In the genomic region with DNA sequence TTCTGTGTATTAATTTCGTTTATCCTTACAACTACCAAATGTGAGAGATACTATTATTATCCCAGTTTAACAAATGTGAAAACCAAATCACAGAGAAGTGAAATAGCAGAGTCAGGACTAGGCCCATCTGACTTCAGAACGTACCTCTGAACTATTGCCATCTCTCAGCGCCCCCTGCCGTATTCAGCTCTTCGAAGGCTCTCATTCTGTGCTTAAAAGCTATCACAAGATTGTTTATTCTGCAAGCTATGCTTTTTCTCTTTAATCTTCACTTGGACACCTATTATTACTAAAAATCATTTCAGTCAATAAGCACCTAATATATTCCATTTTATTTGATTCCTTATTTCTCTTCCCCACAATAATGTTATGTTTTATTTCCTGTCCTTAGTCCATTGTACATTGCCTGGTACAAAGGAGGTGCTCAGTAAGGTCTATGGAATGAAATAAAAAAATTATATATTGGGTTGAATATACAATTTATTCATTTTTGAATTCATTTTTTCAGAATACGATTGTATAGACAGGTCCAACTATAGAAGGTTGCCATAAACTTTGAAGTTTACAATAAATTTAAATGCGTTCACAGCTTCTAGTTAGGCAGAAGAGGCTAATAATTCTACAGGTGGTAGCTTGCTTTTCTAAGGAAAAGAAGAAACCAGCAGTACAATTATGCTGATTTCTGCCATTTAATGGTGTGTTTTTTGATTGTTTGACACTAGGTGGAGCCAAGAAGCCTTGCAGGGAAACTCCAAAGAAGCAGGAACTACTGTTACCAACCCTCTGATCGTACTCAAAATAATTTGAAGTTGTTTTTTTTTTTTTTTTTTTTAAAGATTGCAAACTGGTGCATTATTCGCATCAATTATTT, we compare ENCODE assay signal across 9 cellular contexts.
DNase-seq lines count a peak whose midpoint lies in the region; ATAC-seq, FAIRE-seq and TF ChIP-seq lines count a peak whose summit lies in the region.
"Had no signal": no experiment of that assay in that cellular context is flagged by ENCODE, and none has a peak within 500 bp of the region (broad histone marks: within the 10 kb centered on the region; RNA-seq: fewer than 3 reads in every experiment).

No MANE protein-coding gene starts in this region.

- RAD21 ChIA-PET in GM12878 (lab: Charles Lee; ENCODE audit: unreplicated experiment) = interaction anchor here (0.9 to 2.8 kb wide), 8 partner anchors 11 to 435 kb away, joined by 3 to 21 read pairs (median 5); a partner anchor contains a TSS

- TF ChIP-seq POLR2A in GM12878 (IDR thresholded peaks at IDR 0.05; ENCODE audit: low read depth, low read length) (no peak), upper lobe of left lung (IDR thresholded peaks at IDR 0.05) (no peak)

- no peaks in the 10 kb centered on the region for H3K9me3 ChIP-seq in GM12878 (replicated peaks; ENCODE audit: control insufficient read depth, insufficient read depth, low read length)
- H3K9me3 ChIP-seq in upper lobe of left lung = no peaks in the 10 kb centered on the region
- H3K9me3 ChIP-seq: gastrocnemius medialis had no signal

- CTCF ChIA-PET in GM12878 (lab: Yijun Ruan, JAX) = interaction anchor here (0.5 to 2.8 kb wide), 37 partner anchors 11 to 911 kb away, joined by 3 to 59 read pairs (median 4); a partner anchor contains a TSS

- H3K9ac ChIP-seq in GM12878 (ENCODE audit: control insufficient read depth, insufficient read depth, low read length) = no peak overlapping the region

- WGBS in GM12878 (ENCODE audit: insufficient coverage, insufficient replicate concordance, low lambda C conversion rate, missing lambda C conversion rate) = 10% methylated on average over 9 of the region's 9 CpGs
- 42 to 46% methylated on average over 9 of the region's 9 CpGs for WGBS in upper lobe of left lung, 2 donors

- TF ChIP-seq CTCF in GM12878 (IDR thresholded peaks at IDR 0.05 in 2 of 3, conservative IDR thresholded peaks at IDR 0.05 in 1 of 3; ENCODE audit: control insufficient read depth in 2 of 3, extremely low read depth in 1 of 3, insufficient read depth in 1 of 3, low read depth in 3 of 3, low read length in 3 of 3) (peak; percentile 53 to 59 (median 59)), upper lobe of left lung (IDR thresholded peaks at IDR 0.05) (peak in 4 of 6 experiments; percentile 7 to 29 (median 26))

- H3K79me2 ChIP-seq in ACC112 (ENCODE audit: control insufficient read depth, insufficient read depth, low read length, unreplicated experiment) (no peaks in the 10 kb centered on the region), GM12878 (ENCODE audit: control insufficient read depth, insufficient read depth, low read length) (no peaks in the 10 kb centered on the region)

- POLR2A ChIA-PET in GM12878 (lab: Charles Lee) = no interaction called here

- ATAC-seq in HG02981 (IDR thresholded peaks at IDR 0.05; ENCODE audit: unreplicated experiment) (peak; percentile 42), GM12878 (peak; percentile 72), upper lobe of left lung (ENCODE audit: low FRiP score in 2 of 2) (peak in 1 of 2 donors; percentile 88)

- TF ChIP-seq EP300 in GM12878 (IDR thresholded peaks at IDR 0.05; ENCODE audit: borderline replicate concordance in 1 of 2, control insufficient read depth in 1 of 2, low read depth in 2 of 2, low read length in 2 of 2) (no peak), upper lobe of left lung (IDR thresholded peaks at IDR 0.05) (no peak)

- SMC1A ChIA-PET in GM12878 (lab: Charles Lee; ENCODE audit: uncharacterized antibody, unreplicated experiment) = interaction anchor here (0.6 to 1.9 kb wide), 12 partner anchors 8 to 431 kb away, joined by 3 to 21 read pairs (median 4); no protein-coding TSS in a partner anchor

- H3K4me2 ChIP-seq in GM12878 (ENCODE audit: control insufficient read depth, insufficient read depth) = no peak overlapping the region

- H3K4me3 ChIP-seq in ACC112 (ENCODE audit: low read depth, low read length) (peak overlapping the region; percentile 56), GM12878 (no peak overlapping the region), upper lobe of left lung (peak overlapping the region in 1 of 4 donors; percentile 16)
- H3K4me3 ChIP-seq: gastrocnemius medialis had no signal

- peaks cover 21% of the 10 kb centered on the region for H3K4me1 ChIP-seq in ACC112 (ENCODE audit: control insufficient read depth, insufficient read depth, low read length, unreplicated experiment)
- H3K4me1 ChIP-seq in GM12878 (ENCODE audit: control insufficient read depth, insufficient read depth, low read length) = peaks cover 19% of the 10 kb centered on the region
- H3K4me1 ChIP-seq in upper lobe of left lung = no peaks in the 10 kb centered on the region
- H3K4me1 ChIP-seq: gastrocnemius medialis had no signal

- peak overlapping the region; percentile 63 for H2AFZ ChIP-seq in ACC112 (ENCODE audit: low read length, unreplicated experiment)
- no peak overlapping the region for H2AFZ ChIP-seq in GM12878 (ENCODE audit: control insufficient read depth, low read depth, low read length)

- TF ChIP-seq RAD21 in GM12878 (IDR thresholded peaks at IDR 0.05; ENCODE audit: insufficient read depth, low read depth, low read length) = peak; percentile 76

- intact Hi-C loops in GM12878 (cut with micrococcal nuclease; ENCODE audit: unreplicated experiment) = loop anchor here (1.0 to 10.0 kb wide), 3 partner anchors 140 to 430 kb away; no protein-coding TSS in a partner anchor

- peak; percentile 81 for DNase-seq in NCI-H69 (lab: John Stamatoyannopoulos, UW)
- DNase-seq in GM12878 (ENCODE audit: low read depth, low spot score) = no peak
- DNase-seq in left kidney (ENCODE audit: low read depth, low spot score) = peak; percentile 55
- DNase-seq in upper lobe of left lung = no peak
- DNase-seq in activated CD8-positive, alpha-beta memory T cell treated with anti-CD3 and anti-CD28 coated beads, Interleukin-2, amount 50 U/mL, for 4 hours = no peak
- DNase-seq: gastrocnemius medialis had no signal

- H3K27me3 ChIP-seq in ACC112 (ENCODE audit: insufficient read depth, low read length) (no peaks in the 10 kb centered on the region), GM12878 (replicated peaks in 1 of 2; ENCODE audit: control insufficient read depth in 2 of 2, insufficient read depth in 2 of 2, low read length in 1 of 2) (peaks cover 0 to 7% of the 10 kb centered on the region in 2 experiments; a peak in 2 of 4 replicates), upper lobe of left lung (no peaks in the 10 kb centered on the region)
- H3K27me3 ChIP-seq: gastrocnemius medialis had no signal

- no peaks in the 10 kb centered on the region for H4K20me1 ChIP-seq in GM12878 (ENCODE audit: control insufficient read depth, insufficient read depth)

- in situ Hi-C loops in GM12878 (cut with MboI) = loop anchor here (5.0 kb wide), 1 partner anchor 208 kb away; no protein-coding TSS in a partner anchor

- H3K36me3 ChIP-seq in ACC112 (ENCODE audit: insufficient read depth, low read length) = no peaks in the 10 kb centered on the region
- H3K36me3 ChIP-seq in GM12878 (ENCODE audit: control insufficient read depth in 2 of 2, insufficient read depth in 2 of 2, low read length in 1 of 2) = no peaks in the 10 kb centered on the region
- no peaks in the 10 kb centered on the region for H3K36me3 ChIP-seq in upper lobe of left lung
- H3K36me3 ChIP-seq: gastrocnemius medialis had no signal

- FAIRE-seq in G401.6 (lab: Jason Lieb, UNC) (peak; percentile 60), GM12878 (lab: Jason Lieb, UNC) (no peak)

- H3K27ac ChIP-seq in ACC112 (ENCODE audit: low read depth, low read length) (no peak overlapping the region), GM12878 (ENCODE audit: control insufficient read depth, insufficient read depth) (no peak overlapping the region), upper lobe of left lung (no peak overlapping the region)
- H3K27ac ChIP-seq: gastrocnemius medialis had no signal

- BruUV-seq in GM12878 (replicated peaks; lab: Mats Ljungman, UMichigan) = no TSS peak

TF ChIP-seq in GM12878, 131 proteins besides CTCF, POLR2A, EP300 and RAD21:
- TF ChIP-seq YY1 (IDR thresholded peaks at IDR 0.05; ENCODE audit: low read depth, low read length) (peak; percentile 21; the same call in 1 of the 2 replicates), SMC3 (IDR thresholded peaks at IDR 0.05; ENCODE audit: borderline replicate concordance, low read length) (peak; percentile 37; the same call in 1 of the 2 replicates), RBBP5 (conservative IDR thresholded peaks at IDR 0.05) (no peak), PAX5 (IDR thresholded peaks at IDR 0.05; ENCODE audit: borderline replicate concordance, low read depth, low read length) (no peak)
- TF ChIP-seq, protein P1, sequence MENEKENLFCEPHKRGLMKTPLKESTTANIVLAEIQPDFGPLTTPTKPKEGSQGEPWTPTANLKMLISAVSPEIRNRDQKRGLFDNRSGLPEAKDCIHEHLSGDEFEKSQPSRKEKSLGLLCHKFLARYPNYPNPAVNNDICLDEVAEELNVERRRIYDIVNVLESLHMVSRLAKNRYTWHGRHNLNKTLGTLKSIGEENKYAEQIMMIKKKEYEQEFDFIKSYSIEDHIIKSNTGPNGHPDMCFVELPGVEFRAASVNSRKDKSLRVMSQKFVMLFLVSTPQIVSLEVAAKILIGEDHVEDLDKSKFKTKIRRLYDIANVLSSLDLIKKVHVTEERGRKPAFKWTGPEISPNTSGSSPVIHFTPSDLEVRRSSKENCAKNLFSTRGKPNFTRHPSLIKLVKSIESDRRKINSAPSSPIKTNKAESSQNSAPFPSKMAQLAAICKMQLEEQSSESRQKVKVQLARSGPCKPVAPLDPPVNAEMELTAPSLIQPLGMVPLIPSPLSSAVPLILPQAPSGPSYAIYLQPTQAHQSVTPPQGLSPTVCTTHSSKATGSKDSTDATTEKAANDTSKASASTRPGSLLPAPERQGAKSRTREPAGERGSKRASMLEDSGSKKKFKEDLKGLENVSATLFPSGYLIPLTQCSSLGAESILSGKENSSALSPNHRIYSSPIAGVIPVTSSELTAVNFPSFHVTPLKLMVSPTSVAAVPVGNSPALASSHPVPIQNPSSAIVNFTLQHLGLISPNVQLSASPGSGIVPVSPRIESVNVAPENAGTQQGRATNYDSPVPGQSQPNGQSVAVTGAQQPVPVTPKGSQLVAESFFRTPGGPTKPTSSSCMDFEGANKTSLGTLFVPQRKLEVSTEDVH (IDR thresholded peaks at IDR 0.05; ENCODE audit: low read depth, partially characterized antibody) = no peak

Comparison
In these comparisons a context has a peak if more than half of its experiments do, and no peak if none do; other contexts are left out.
1. DNase-seq: peak in NCI-H69 (single experiment) and left kidney (single experiment); none in GM12878 (single experiment), upper lobe of left lung (0 of 2) and activated CD8-positive, alpha-beta memory T cell treated with anti-CD3 and anti-CD28 coated beads, Interleukin-2, amount 50 U/mL, for 4 hours (single experiment).